ENCODE assay signal across 38 cellular contexts in the genomic region with DNA sequence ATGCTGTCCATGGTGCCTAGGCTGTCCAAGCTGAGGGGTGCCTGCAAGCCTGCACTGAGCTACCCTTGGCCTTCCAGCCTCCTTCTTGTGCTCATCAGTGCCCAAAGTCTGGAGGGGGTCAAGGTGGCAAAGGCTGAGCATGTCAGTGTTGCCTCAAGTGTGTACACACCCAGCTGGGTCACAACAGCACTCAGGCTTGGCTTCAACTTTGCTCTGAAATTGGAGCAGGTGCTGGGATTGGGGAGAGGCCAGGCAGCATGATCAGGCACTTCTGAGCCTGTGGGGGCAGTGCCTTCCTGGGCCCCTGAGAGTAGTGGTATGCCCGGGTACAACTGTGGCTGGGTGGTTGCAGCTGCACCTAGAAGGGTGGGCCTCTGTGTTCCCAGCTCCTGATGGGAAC. TPM values are rescaled to one million over a fixed set of nuclear protein-coding genes. Genes with fewer than 3 reads are reported as not detected.
"Had no signal": no experiment of that assay in that cellular context is flagged by ENCODE, and none has a peak within 500 bp of the region (broad histone marks: within the 10 kb centered on the region; RNA-seq: fewer than 3 reads in every experiment).

No MANE protein-coding gene starts in this region.

- H3K4me3 ChIP-seq: MG63 had no signal

- H3K27me3 ChIP-seq: MG63 had no signal

- H3K9me3 ChIP-seq: MG63 had no signal

- H3K27ac ChIP-seq: KMS-11 had no signal

- DNase-seq: Karpas-422, Kasumi-1, KBM-7, KG1, MG63, MM.1S, MV-4-11, NCI-H1048, NCI-H1092, NCI-H1092 treated with DMSO at 0.1 percent for 48 hours, NCI-H1105, NCI-H1105 treated with DMSO at 0.1 percent for 48 hours, NCI-H1417, NCI-H1417 treated with DMSO at 0.1 percent for 48 hours, NCI-H1436, NCI-H1436 treated with DMSO at 0.1 percent for 48 hours, NCI-H146, NCI-H1694, NCI-H1694 treated with DMSO at 0.1 percent for 48 hours, NCI-H187, NCI-H187 treated with DMSO at 0.1 percent for 48 hours, NCI-H1930, NCI-H2029, NCI-H2029 treated with DMSO at 0.1 percent for 48 hours, NCI-H2081, NCI-H2081 treated with DMSO at 0.1 percent for 48 hours, NCI-H2107, NCI-H2171, NCI-H2171 treated with DMSO at 0.1 percent for 48 hours, NCI-H2227 treated with DMSO at 0.1 percent for 48 hours, NCI-H226, NCI-H345, NCI-H446, NCI-H446 treated with DMSO at 0.1 percent for 48 hours had no signal

- H3K36me3 ChIP-seq: MG63 had no signal

- H3K4me2 ChIP-seq: KMS-11 had no signal

- H3K9ac ChIP-seq: KMS-11 had no signal

RNA-seq across cellular contexts. Expression of a gene that starts 17.7 kb away (rescaled TPM):
- total RNA-seq: LHCN-M2, M059J, MCF 10A had no signal

RNA-seq across cellular contexts. Expression of a gene that starts 18.7 kb away (rescaled TPM):
- total RNA-seq: LHCN-M2, M059J, MCF 10A had no signal
